In genomic region chr4:185031611-185032010, GRCh38 we compare ENCODE assay signal across 44 cellular contexts. TPM values are rescaled to one million over a fixed set of nuclear protein-coding genes. Genes with fewer than 3 reads are reported as not detected.
"Had no signal": no experiment of that assay in that cellular context is flagged by ENCODE, and none has a peak within 500 bp of the region (broad histone marks: within the 10 kb centered on the region; RNA-seq: fewer than 3 reads in every experiment).

No MANE protein-coding gene starts in this region.

- H3K27ac ChIP-seq: adrenal gland, ascending aorta, body of pancreas, brain microvascular endothelial cell, breast epithelium, cardiac muscle cell had no signal

- H3K27ac Mint-ChIP-seq: activated naive CD4-positive, alpha-beta T cell treated with anti-CD3 and anti-CD28 coated beads for 36 hours; activated naive CD4-positive, alpha-beta T cell treated with anti-CD3 and anti-CD28 coated beads, Interleukin-2, amount 10 ng/mL, durations not matched to agents 7 days and 5 days; activated naive CD4-positive, alpha-beta T cell treated with anti-CD3 and anti-CD28 coated beads, Interleukin-2, amount 50 U/mL, for 24 hours; activated naive CD4-positive, alpha-beta T cell treated with anti-CD3 and anti-CD28 coated beads, Interleukin-2, amount 50 U/mL, for 72 hours; activated naive CD8-positive, alpha-beta T cell; activated naive CD8-positive, alpha-beta T cell treated with anti-CD3 and anti-CD28 coated beads for 36 hours; activated naive CD8-positive, alpha-beta T cell treated with anti-CD3 and anti-CD28 coated beads, Interleukin-2, amount 10 ng/mL, durations not matched to agents 7 days and 5 days; activated naive CD8-positive, alpha-beta T cell treated with anti-CD3 and anti-CD28 coated beads, Interleukin-2, amount 50 U/mL, for 24 hours; activated T-cell treated with anti-CD3 and anti-CD28 coated beads, Interleukin-2, amount 50 U/mL, for 24 hours; activated T-cell treated with anti-CD3 and anti-CD28 coated beads, Interleukin-2, amount 50 U/mL, for 72 hours; activated T-helper 1 cell treated with anti-CD3 and anti-CD28 coated beads, Interleukin-12 subunit alpha, Interleukin-12 subunit beta, Interleukin-2, Interleukin-4 antibody, amounts not matched to agents 30 ng/mL and 10 ng/mL and 1 ng/mL, durations not matched to agents 14 hours and 24 hours and 36 hours; activated T-helper 17 cell treated with anti-CD3 and anti-CD28 coated beads, Interleukin-2, amount 50 U/mL, for 72 hours; activated T-helper 2 cell treated with anti-CD3 and anti-CD28 coated beads, Interferon-gamma antibody, Interleukin-2, Interleukin-4, amounts not matched to agents 10 μg/mL and 5 μg/mL and 100 μg/mL, durations not matched to agents 14 hours and 24 hours and 36 hours; brain had no signal

- ATAC-seq: activated naive CD4-positive, alpha-beta T cell treated with anti-CD3 and anti-CD28 coated beads, Interleukin-2, amount 50 U/mL, for 72 hours; activated naive CD8-positive, alpha-beta T cell treated with anti-CD3 and anti-CD28 coated beads, Interleukin-2, amount 50 U/mL, for 24 hours; activated T-cell treated with anti-CD3 and anti-CD28 coated beads, Interleukin-2, amount 50 U/mL, for 4 hours; activated T-cell treated with anti-CD3 and anti-CD28 coated beads, Interleukin-2, amount 50 U/mL, for 72 hours; activated T-helper 17 cell treated with anti-CD3 and anti-CD28 coated beads, Interleukin-2, amount 50 U/mL, for 72 hours; body of pancreas had no signal

- H3K4me3 Mint-ChIP-seq: activated naive CD4-positive, alpha-beta T cell treated with anti-CD3 and anti-CD28 coated beads for 36 hours; activated naive CD4-positive, alpha-beta T cell treated with anti-CD3 and anti-CD28 coated beads, Interleukin-2, amount 10 ng/mL, durations not matched to agents 7 days and 5 days; activated naive CD4-positive, alpha-beta T cell treated with anti-CD3 and anti-CD28 coated beads, Interleukin-2, amount 50 U/mL, for 24 hours; activated naive CD8-positive, alpha-beta T cell; activated naive CD8-positive, alpha-beta T cell treated with anti-CD3 and anti-CD28 coated beads for 36 hours; activated naive CD8-positive, alpha-beta T cell treated with anti-CD3 and anti-CD28 coated beads, Interleukin-2, amount 10 ng/mL, durations not matched to agents 7 days and 5 days; activated naive CD8-positive, alpha-beta T cell treated with anti-CD3 and anti-CD28 coated beads, Interleukin-2, amount 50 U/mL, for 24 hours; activated T-cell treated with anti-CD3 and anti-CD28 coated beads, Interleukin-2, amount 50 U/mL, for 24 hours; activated T-cell treated with anti-CD3 and anti-CD28 coated beads, Interleukin-2, amount 50 U/mL, for 4 hours; activated T-cell treated with anti-CD3 and anti-CD28 coated beads, Interleukin-2, amount 50 U/mL, for 72 hours; activated T-helper 1 cell treated with anti-CD3 and anti-CD28 coated beads, Interleukin-12 subunit alpha, Interleukin-12 subunit beta, Interleukin-2, Interleukin-4 antibody, amounts not matched to agents 30 ng/mL and 10 ng/mL and 1 ng/mL, durations not matched to agents 14 hours and 24 hours and 36 hours; activated T-helper 17 cell treated with anti-CD3 and anti-CD28 coated beads, Interleukin-2, amount 50 U/mL, for 72 hours; brain; central memory CD8-positive, alpha-beta T cell had no signal

- H3K36me3 Mint-ChIP-seq: activated naive CD4-positive, alpha-beta T cell treated with anti-CD3 and anti-CD28 coated beads, Interleukin-2, amount 10 ng/mL, durations not matched to agents 7 days and 5 days; activated naive CD4-positive, alpha-beta T cell treated with anti-CD3 and anti-CD28 coated beads, Interleukin-2, amount 50 U/mL, for 24 hours; activated naive CD4-positive, alpha-beta T cell treated with anti-CD3 and anti-CD28 coated beads, Interleukin-2, amount 50 U/mL, for 72 hours; activated naive CD8-positive, alpha-beta T cell; activated naive CD8-positive, alpha-beta T cell treated with anti-CD3 and anti-CD28 coated beads for 36 hours; activated naive CD8-positive, alpha-beta T cell treated with anti-CD3 and anti-CD28 coated beads, Interleukin-2, amount 10 ng/mL, durations not matched to agents 7 days and 5 days; brain had no signal

- H3K9me3 Mint-ChIP-seq: activated naive CD4-positive, alpha-beta T cell treated with anti-CD3 and anti-CD28 coated beads for 36 hours; activated naive CD4-positive, alpha-beta T cell treated with anti-CD3 and anti-CD28 coated beads, Interleukin-2, amount 10 ng/mL, durations not matched to agents 7 days and 5 days; activated naive CD4-positive, alpha-beta T cell treated with anti-CD3 and anti-CD28 coated beads, Interleukin-2, amount 50 U/mL, for 24 hours; activated naive CD4-positive, alpha-beta T cell treated with anti-CD3 and anti-CD28 coated beads, Interleukin-2, amount 50 U/mL, for 72 hours; activated naive CD8-positive, alpha-beta T cell treated with anti-CD3 and anti-CD28 coated beads for 36 hours; activated naive CD8-positive, alpha-beta T cell treated with anti-CD3 and anti-CD28 coated beads, Interleukin-2, amount 10 ng/mL, durations not matched to agents 7 days and 5 days; activated naive CD8-positive, alpha-beta T cell treated with anti-CD3 and anti-CD28 coated beads, Interleukin-2, amount 50 U/mL, for 24 hours; activated T-cell treated with anti-CD3 and anti-CD28 coated beads, Interleukin-2, amount 50 U/mL, for 24 hours; activated T-cell treated with anti-CD3 and anti-CD28 coated beads, Interleukin-2, amount 50 U/mL, for 4 hours; activated T-cell treated with anti-CD3 and anti-CD28 coated beads, Interleukin-2, amount 50 U/mL, for 72 hours; activated T-helper 1 cell treated with anti-CD3 and anti-CD28 coated beads, Interleukin-12 subunit alpha, Interleukin-12 subunit beta, Interleukin-2, Interleukin-4 antibody, amounts not matched to agents 30 ng/mL and 10 ng/mL and 1 ng/mL, durations not matched to agents 14 hours and 24 hours and 36 hours; activated T-helper 17 cell treated with anti-CD3 and anti-CD28 coated beads, Interleukin-2, amount 50 U/mL, for 72 hours; activated T-helper 2 cell treated with anti-CD3 and anti-CD28 coated beads, Interferon-gamma antibody, Interleukin-2, Interleukin-4, amounts not matched to agents 10 μg/mL and 5 μg/mL and 100 μg/mL, durations not matched to agents 14 hours and 24 hours and 36 hours; central memory CD8-positive, alpha-beta T cell had no signal

- H3K4me3 ChIP-seq: adrenal gland, ascending aorta, body of pancreas, breast epithelium, cardiac muscle cell had no signal

- H3K4me1 Mint-ChIP-seq: activated naive CD4-positive, alpha-beta T cell treated with anti-CD3 and anti-CD28 coated beads, Interleukin-2, amount 10 ng/mL, durations not matched to agents 7 days and 5 days; activated naive CD4-positive, alpha-beta T cell treated with anti-CD3 and anti-CD28 coated beads, Interleukin-2, amount 50 U/mL, for 24 hours; activated naive CD8-positive, alpha-beta T cell treated with anti-CD3 and anti-CD28 coated beads for 36 hours; activated naive CD8-positive, alpha-beta T cell treated with anti-CD3 and anti-CD28 coated beads, Interleukin-2, amount 50 U/mL, for 24 hours; activated T-helper 17 cell treated with anti-CD3 and anti-CD28 coated beads, Interleukin-2, amount 50 U/mL, for 72 hours; brain; central memory CD8-positive, alpha-beta T cell had no signal

- DNase-seq: activated effector memory CD4-positive, alpha-beta T cell treated with anti-CD3 and anti-CD28 coated beads, Interleukin-2, amount 50 U/mL, for 16 hours; activated effector memory CD4-positive, alpha-beta T cell treated with Interleukin-2 at 50 U/mL for 16 hours; activated gamma-delta T cell; activated gamma-delta T cell treated with Interleukin-2 at 50 U/mL for 16 hours; activated naive CD4-positive, alpha-beta T cell; activated naive CD4-positive, alpha-beta T cell treated with anti-CD3 and anti-CD28 coated beads for 36 hours; activated naive CD4-positive, alpha-beta T cell treated with anti-CD3 and anti-CD28 coated beads, Interleukin-2, amount 10 ng/mL, durations not matched to agents 7 days and 5 days; activated naive CD4-positive, alpha-beta T cell treated with anti-CD3 and anti-CD28 coated beads, Interleukin-2, amount 50 U/mL, for 16 hours; activated naive CD4-positive, alpha-beta T cell treated with Interleukin-2 at 50 U/mL for 16 hours; activated naive CD8-positive, alpha-beta T cell treated with anti-CD3 and anti-CD28 coated beads for 36 hours; activated naive CD8-positive, alpha-beta T cell treated with anti-CD3 and anti-CD28 coated beads, Interleukin-2, amount 10 ng/mL, durations not matched to agents 7 days and 5 days; activated naive CD8-positive, alpha-beta T cell treated with anti-CD3 and anti-CD28 coated beads, Interleukin-2, amount 50 U/mL, for 24 hours; activated T-cell treated with anti-CD3 and anti-CD28 coated beads for 4 hours; activated T-cell treated with anti-CD3 and anti-CD28 coated beads, Interleukin-2, amount 50 U/mL, for 1 hour; activated T-cell treated with anti-CD3 and anti-CD28 coated beads, Interleukin-2, amount 50 U/mL, for 24 hours; activated T-cell treated with anti-CD3 and anti-CD28 coated beads, Interleukin-2, amount 50 U/mL, for 4 hours; activated T-cell treated with anti-CD3 and anti-CD28 coated beads, Interleukin-2, amount 50 U/mL, for 48 hours; activated T-cell treated with anti-CD3 and anti-CD28 coated beads, Interleukin-2, amount 50 U/mL, for 72 hours; adrenal gland; amniotic stem cell; amygdala; anterior cingulate cortex; aorta; body of pancreas; brain microvascular endothelial cell; caudate nucleus; central memory CD4-positive, alpha-beta T cell; cerebellar nuclear complex had no signal

- H3K36me3 ChIP-seq: adrenal gland, ascending aorta, brain microvascular endothelial cell, breast epithelium, cardiac muscle cell had no signal

- H3K4me1 ChIP-seq: adrenal gland, ascending aorta, body of pancreas, breast epithelium had no signal

- H3K9me3 ChIP-seq: adrenal gland, ascending aorta, body of pancreas, breast epithelium had no signal

- H3K27me3 ChIP-seq: ascending aorta, body of pancreas, breast epithelium had no signal

RNA-seq across cellular contexts. Expression of gene HELT, which starts 13.3 kb away (rescaled TPM):
- total RNA-seq: activated naive CD4-positive, alpha-beta T cell treated with anti-CD3 and anti-CD28 coated beads for 36 hours; activated naive CD4-positive, alpha-beta T cell treated with anti-CD3 and anti-CD28 coated beads, Interleukin-2, amount 50 U/mL, for 72 hours; activated naive CD8-positive, alpha-beta T cell treated with anti-CD3 and anti-CD28 coated beads for 36 hours; activated naive CD8-positive, alpha-beta T cell treated with anti-CD3 and anti-CD28 coated beads, Interleukin-2, amount 10 ng/mL, durations not matched to agents 7 days and 5 days; activated T-cell treated with anti-CD3 and anti-CD28 coated beads, Interleukin-2, amount 50 U/mL, for 4 hours; activated T-cell treated with anti-CD3 and anti-CD28 coated beads, Interleukin-2, amount 50 U/mL, for 72 hours; activated T-helper 1 cell treated with anti-CD3 and anti-CD28 coated beads, Interleukin-12 subunit alpha, Interleukin-12 subunit beta, Interleukin-2, Interleukin-4 antibody, amounts not matched to agents 30 ng/mL and 10 ng/mL and 1 ng/mL, durations not matched to agents 14 hours and 24 hours and 36 hours; activated T-helper 17 cell treated with anti-CD3 and anti-CD28 coated beads, Interleukin-2, amount 50 U/mL, for 72 hours; activated T-helper 2 cell treated with anti-CD3 and anti-CD28 coated beads, Interferon-gamma antibody, Interleukin-2, Interleukin-4, amounts not matched to agents 10 μg/mL and 5 μg/mL and 100 μg/mL, durations not matched to agents 14 hours and 24 hours and 36 hours; adrenal gland; aorta; ascending aorta; astrocyte; body of pancreas; breast epithelium; bronchial epithelial cell; cardiac muscle cell; cerebellum; chondrocyte had no signal
- polyA plus RNA-seq: adipose tissue, adrenal gland, aorta, cardiac muscle cell had no signal
